In genomic region chr19:22135821-22136220, GRCh38 we compare ENCODE assay signal across 1 cellular context.
A peak's percentile ranks its signal among the peaks of the same experiment; 100 is the strongest.
DNase-seq lines count a peak whose midpoint lies in the region.
"Not testable (repeated sequence)": the region's sequence is repeated elsewhere in the genome, so short reads cannot be mapped to it uniquely, and the experiment has no call there.

No MANE protein-coding gene starts in this region.

- H3K4me1 ChIP-seq in trophoblast cell (ENCODE audit: control insufficient read depth in 1 of 2, insufficient read depth in 2 of 2, low read length in 2 of 2): not testable (repeated sequence)

- H2AFZ ChIP-seq in trophoblast cell (ENCODE audit: insufficient read depth, low read length, poor library complexity): not testable (repeated sequence)

- H4K12ac ChIP-seq in trophoblast cell (ENCODE audit: low read depth, low read length): not testable (repeated sequence)

- not testable (repeated sequence) for H3K18ac ChIP-seq in trophoblast cell (ENCODE audit: low read length)

- H3K4me3 ChIP-seq in trophoblast cell (ENCODE audit: low read depth, low read length): not testable (repeated sequence)

- DNase-seq in trophoblast cell: peak; percentile 72 to 88

- H3K4me2 ChIP-seq in trophoblast cell (ENCODE audit: low read length): not testable (repeated sequence)

- not testable (repeated sequence) for H3K4ac ChIP-seq in trophoblast cell (ENCODE audit: low read depth, low read length)

- H3K14ac ChIP-seq in trophoblast cell (ENCODE audit: low read length): not testable (repeated sequence)

- not testable (repeated sequence) for H3K36me3 ChIP-seq in trophoblast cell (ENCODE audit: control insufficient read depth in 1 of 2, insufficient read depth in 2 of 2, low read length in 2 of 2)

- not testable (repeated sequence) for H3K23ac ChIP-seq in trophoblast cell (ENCODE audit: low read length)

- H3K79me1 ChIP-seq in trophoblast cell (ENCODE audit: low read length): not testable (repeated sequence)

- not testable (repeated sequence) for H4K8ac ChIP-seq in trophoblast cell (ENCODE audit: low read depth, low read length)

- not testable (repeated sequence) for H3K9ac ChIP-seq in trophoblast cell (ENCODE audit: low read length)

- not testable (repeated sequence) for H2AK5ac ChIP-seq in trophoblast cell (ENCODE audit: low read length)

- H3K27me3 ChIP-seq in trophoblast cell (ENCODE audit: insufficient read depth, low read length): not testable (repeated sequence)

- not testable (repeated sequence) for H2BK120ac ChIP-seq in trophoblast cell (ENCODE audit: insufficient read depth, low read length, poor library complexity)

- H3K79me2 ChIP-seq in trophoblast cell (ENCODE audit: control insufficient read depth, insufficient read depth, low read length, poor library complexity): not testable (repeated sequence)

- peaks cover 18% of the 10 kb centered on the region for H3K9me3 ChIP-seq in trophoblast cell (ENCODE audit: insufficient read depth, low read depth, low read length)

- H4K91ac ChIP-seq in trophoblast cell (ENCODE audit: low read depth, low read length): not testable (repeated sequence)

- H2BK12ac ChIP-seq in trophoblast cell (ENCODE audit: low read length): not testable (repeated sequence)

- H3K27ac ChIP-seq in trophoblast cell (ENCODE audit: low read depth, low read length): not testable (repeated sequence)

- H2BK5ac ChIP-seq in trophoblast cell (ENCODE audit: low read depth, low read length, poor library complexity): not testable (repeated sequence)
